Comparison of ENCODE assay signal across 1 cellular context in genomic region chr1:116131866-116132605, GRCh38.
TF ChIP-seq lines count a peak whose summit lies in the region.

No MANE protein-coding gene starts in this region.

TF ChIP-seq in K562, 482 proteins besides CTCF, POLR2A, EP300 and RAD21 (continued from another document and continues in another):
- TF ChIP-seq TRIM25 (IDR thresholded peaks at IDR 0.05; ENCODE audit: borderline replicate concordance): no peak
- no peak for TF ChIP-seq E2F1 (CRISPR knock-in tag; IDR thresholded peaks at IDR 0.05)
- no peak for TF ChIP-seq FOXA3 (CRISPR knock-in tag; conservative IDR thresholded peaks at IDR 0.05 in 1 of 2, IDR thresholded peaks at IDR 0.05 in 1 of 2)
- no peak for TF ChIP-seq PKNOX1 (IDR thresholded peaks at IDR 0.05)
- TF ChIP-seq ZFP91 (CRISPR knock-in tag; IDR thresholded peaks at IDR 0.05): no peak
- TF ChIP-seq ARID3A (IDR thresholded peaks at IDR 0.05; ENCODE audit: borderline replicate concordance, low read depth, low read length): no peak
- TF ChIP-seq HLTF (IDR thresholded peaks at IDR 0.05): peak; percentile 58; the same call in 1 of the 2 replicates
- no peak for TF ChIP-seq FOXJ2 (tag; IDR thresholded peaks at IDR 0.05)
- TF ChIP-seq TEAD4 (IDR thresholded peaks at IDR 0.05; ENCODE audit: low read length): peak; percentile 73
- TF ChIP-seq TEAD4 (CRISPR knock-in tag; IDR thresholded peaks at IDR 0.05; ENCODE audit: borderline replicate concordance): no peak
- no peak for TF ChIP-seq ELK3 (CRISPR knock-in tag; IDR thresholded peaks at IDR 0.05)
- TF ChIP-seq CREB3 (tag; conservative IDR thresholded peaks at IDR 0.05; ENCODE audit: low read depth): no peak
- TF ChIP-seq ZBTB1 (CRISPR knock-in tag; IDR thresholded peaks at IDR 0.05; ENCODE audit: borderline replicate concordance, low read depth): no peak
- no peak for TF ChIP-seq BRF1 (IDR thresholded peaks at IDR 0.05; ENCODE audit: borderline replicate concordance, extremely low read depth, insufficient read length)
- TF ChIP-seq RERE (CRISPR knock-in tag; IDR thresholded peaks at IDR 0.05; ENCODE audit: borderline replicate concordance): no peak
- no peak for TF ChIP-seq ESRRA (IDR thresholded peaks at IDR 0.05; ENCODE audit: borderline replicate concordance, low read depth)
- TF ChIP-seq RFX5 (IDR thresholded peaks at IDR 0.05; ENCODE audit: low read depth, low read length): no peak
- no peak for TF ChIP-seq NR1H2 (CRISPR knock-in tag; IDR thresholded peaks at IDR 0.05)
- TF ChIP-seq ZNF707 (CRISPR knock-in tag; conservative IDR thresholded peaks at IDR 0.05): no peak
- no peak for TF ChIP-seq COPS2 (conservative IDR thresholded peaks at IDR 0.05)
- TF ChIP-seq EGR1 (conservative IDR thresholded peaks at IDR 0.05): no peak
- TF ChIP-seq POLR2AphosphoS5 (IDR thresholded peaks at IDR 0.05; ENCODE audit: control insufficient read depth, insufficient read depth, low read depth, low read length): 0 out of 2 replicates have a peak, but pooled peaks have one; percentile 31
- TF ChIP-seq ZEB2 (IDR thresholded peaks at IDR 0.05): 0 out of 2 replicates have a peak, but pooled peaks have one; percentile 14
- no peak for TF ChIP-seq FOXA1 (IDR thresholded peaks at IDR 0.05; ENCODE audit: borderline replicate concordance)
- TF ChIP-seq MAX (CRISPR knock-in tag; IDR thresholded peaks at IDR 0.05): no peak
- no peak for TF ChIP-seq CCNT2 (IDR thresholded peaks at IDR 0.05; ENCODE audit: borderline replicate concordance, extremely low read depth, insufficient read length, low read depth, low read length)
- peak; percentile 99 for TF ChIP-seq MAFG (tag; conservative IDR thresholded peaks at IDR 0.05)
- TF ChIP-seq CAMTA2 (CRISPR knock-in tag; conservative IDR thresholded peaks at IDR 0.05): no peak
- TF ChIP-seq IRF1 (CRISPR knock-in tag; IDR thresholded peaks at IDR 0.05; ENCODE audit: borderline replicate concordance): no peak
- no peak for TF ChIP-seq HES1 (IDR thresholded peaks at IDR 0.05; ENCODE audit: low read depth)
- TF ChIP-seq FOSL1 (tag; conservative IDR thresholded peaks at IDR 0.05): no peak
- TF ChIP-seq TOE1 (IDR thresholded peaks at IDR 0.05; ENCODE audit: borderline replicate concordance): no peak
- TF ChIP-seq TOE1 (CRISPR knock-in tag; IDR thresholded peaks at IDR 0.05; ENCODE audit: borderline replicate concordance, low read depth): no peak
- TF ChIP-seq TCF7L2 (IDR thresholded peaks at IDR 0.05; ENCODE audit: low read depth, low read length): no peak
- no peak for TF ChIP-seq HMGN3 (IDR thresholded peaks at IDR 0.05; ENCODE audit: borderline replicate concordance, extremely low read depth, insufficient read length, low read depth, low read length)
- TF ChIP-seq ZBTB17 (CRISPR knock-in tag; IDR thresholded peaks at IDR 0.05): no peak
- TF ChIP-seq BRD9 (IDR thresholded peaks at IDR 0.05; ENCODE audit: low read depth, partially characterized antibody): no peak
- no peak for TF ChIP-seq ZNF175 (CRISPR knock-in tag; IDR thresholded peaks at IDR 0.05; ENCODE audit: low read depth)
- peak; percentile 76; the same call in 1 of the 2 replicates for TF ChIP-seq SMARCA4 (IDR thresholded peaks at IDR 0.05)
- TF ChIP-seq ETS1 (conservative IDR thresholded peaks at IDR 0.05; ENCODE audit: control insufficient read depth, low read depth, low read length): no peak
- TF ChIP-seq KAT7 (CRISPR knock-in tag; IDR thresholded peaks at IDR 0.05; ENCODE audit: borderline replicate concordance): no peak
- peak; percentile 49 for TF ChIP-seq NFIC (IDR thresholded peaks at IDR 0.05)
- no peak for TF ChIP-seq YY1 (IDR thresholded peaks at IDR 0.05; ENCODE audit: borderline replicate concordance in 1 of 3, control insufficient read depth in 1 of 3, extremely low read depth in 1 of 3, insufficient read depth in 3 of 3, insufficient read length in 1 of 3, insufficient replicate concordance in 2 of 3, low read depth in 1 of 3, low read length in 2 of 3)
- no peak for TF ChIP-seq BDP1 (IDR thresholded peaks at IDR 0.05; ENCODE audit: insufficient read depth, insufficient read length)
- peak; percentile 39; the same call in 1 of the 2 replicates for TF ChIP-seq CTBP1 (IDR thresholded peaks at IDR 0.05; ENCODE audit: borderline replicate concordance)
- no peak for TF ChIP-seq EP400 (IDR thresholded peaks at IDR 0.05)
